In the genomic region with DNA sequence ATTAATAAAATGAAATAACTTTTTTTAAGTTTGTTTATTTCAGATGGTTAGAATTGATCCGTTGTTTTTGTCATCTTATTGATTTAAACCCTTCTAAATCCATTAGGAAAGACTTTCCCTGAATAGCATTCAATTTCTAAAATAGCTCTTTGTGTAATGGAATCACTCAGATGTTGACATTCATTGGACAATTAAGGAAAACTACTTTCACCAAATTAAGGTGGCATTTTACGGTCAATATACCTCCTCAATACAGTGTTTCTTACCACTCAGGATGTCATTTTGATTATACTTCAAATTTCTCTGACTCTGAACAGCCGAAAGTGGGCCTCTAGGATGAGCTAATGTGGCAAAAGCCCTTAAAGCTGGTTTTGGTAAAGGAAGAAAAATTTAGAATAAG, we compare ENCODE assay signal across 9 cellular contexts. TPM values are rescaled to one million over a fixed set of nuclear protein-coding genes. Genes with fewer than 3 reads are reported as not detected.
A peak's percentile ranks its signal among the peaks of the same experiment; 100 is the strongest.
DNase-seq lines count a peak whose midpoint lies in the region; ATAC-seq and TF ChIP-seq lines count a peak whose summit lies in the region.
"Had no signal": no experiment of that assay in that cellular context is flagged by ENCODE, and none has a peak within 500 bp of the region (broad histone marks: within the 10 kb centered on the region; RNA-seq: fewer than 3 reads in every experiment).

No MANE protein-coding gene starts in this region.

- H3K27ac Mint-ChIP-seq in effector memory CD8-positive, alpha-beta T cell: peak overlapping the region; percentile 96 to 97
- H3K27ac Mint-ChIP-seq in neural progenitor cell: peak overlapping the region; percentile 67

- peak overlapping the region; percentile 94; a peak in 3 of 4 replicates for H3K4me3 ChIP-seq in DND-41 (ENCODE audit: low read depth in 1 of 2, low read length in 2 of 2)
- peak overlapping the region; percentile 99 for H3K4me3 ChIP-seq in OCI-LY3 (ENCODE audit: low read length)
- H3K4me3 ChIP-seq in neural progenitor cell: peak overlapping the region; percentile 78

- H3K9ac ChIP-seq in DND-41 (ENCODE audit: low read depth, low read length) (peak overlapping the region; percentile 99), OCI-LY3 (ENCODE audit: low read length) (peak overlapping the region; percentile 98), neural progenitor cell (peak overlapping the region; percentile 77)

- peaks cover 52% of the 10 kb centered on the region for H3K36me3 Mint-ChIP-seq in effector memory CD8-positive, alpha-beta T cell (ENCODE audit: insufficient read depth)
- peaks cover 14% of the 10 kb centered on the region for H3K36me3 Mint-ChIP-seq in neural progenitor cell

- H3K27me3 Mint-ChIP-seq in effector memory CD8-positive, alpha-beta T cell: no peaks in the 10 kb centered on the region
- peaks cover 6% of the 10 kb centered on the region for H3K27me3 Mint-ChIP-seq in neural progenitor cell (ENCODE audit: insufficient read depth, low read depth)

- H4K20me1 ChIP-seq in DND-41 (ENCODE audit: insufficient read depth, low read length): peaks cover 23% of the 10 kb centered on the region
- peaks cover 38% of the 10 kb centered on the region for H4K20me1 ChIP-seq in OCI-LY3 (ENCODE audit: insufficient read depth, low read length)
- H4K20me1 ChIP-seq in neural progenitor cell (ENCODE audit: low read depth): peaks cover 60% of the 10 kb centered on the region

- H3K79me2 ChIP-seq in DND-41 (ENCODE audit: insufficient read depth, low read length): peaks cover 82% of the 10 kb centered on the region
- peaks cover 65% of the 10 kb centered on the region for H3K79me2 ChIP-seq in OCI-LY3 (ENCODE audit: low read length)
- peaks cover 87% of the 10 kb centered on the region for H3K79me2 ChIP-seq in neural progenitor cell (ENCODE audit: low read depth)

- H3K4me2 ChIP-seq in DND-41 (ENCODE audit: insufficient read depth, low read length) (peak overlapping the region; percentile 92), OCI-LY3 (ENCODE audit: low read length) (peak overlapping the region; percentile 99), neural progenitor cell (peak overlapping the region; percentile 92)

- H3K27me3 ChIP-seq in DND-41 (ENCODE audit: insufficient read depth, low read length, poor library complexity) (no peaks in the 10 kb centered on the region), OCI-LY3 (ENCODE audit: low read depth, low read length) (no peaks in the 10 kb centered on the region), neural progenitor cell (no peaks in the 10 kb centered on the region)

- peak overlapping the region; percentile 97 for H3K27ac ChIP-seq in DND-41 (ENCODE audit: low read length)
- no peak overlapping the region for H3K27ac ChIP-seq in OCI-LY3 (ENCODE audit: low read length)
- no peak overlapping the region for H3K27ac ChIP-seq in neural progenitor cell

- ATAC-seq in DND-41 (ENCODE audit: insufficient read depth, low read depth) (no peak), HG02588 (IDR thresholded peaks at IDR 0.05; ENCODE audit: unreplicated experiment) (no peak), HG03097 (IDR thresholded peaks at IDR 0.05; ENCODE audit: low FRiP score, unreplicated experiment) (no peak), GM21360 (IDR thresholded peaks at IDR 0.05; ENCODE audit: unreplicated experiment) (no peak), GM18858 (IDR thresholded peaks at IDR 0.05; ENCODE audit: unreplicated experiment) (no peak)
- no peak for ATAC-seq in effector memory CD8-positive, alpha-beta T cell (replicated peaks)

- DNase-seq in DND-41: no peak
- no peak for DNase-seq in effector memory CD8-positive, alpha-beta T cell
- no peak for DNase-seq in neural progenitor cell (ENCODE audit: low spot score)
- DNase-seq: NK-92 treated with Interleukin-12 subunit alpha and Interleukin-12 subunit beta, amount 100 ng/mL, for 24 hours had no signal

- peak overlapping the region; percentile 94 to 98 for H3K4me3 Mint-ChIP-seq in effector memory CD8-positive, alpha-beta T cell
- peak overlapping the region; percentile 98 for H3K4me3 Mint-ChIP-seq in neural progenitor cell

- TF ChIP-seq CTCF in DND-41 (IDR thresholded peaks at IDR 0.05; ENCODE audit: borderline replicate concordance, extremely low read depth, low read length, poor library complexity, severe bottlenecking) (no peak), OCI-LY3 (IDR thresholded peaks at IDR 0.05; ENCODE audit: low read depth, low read length) (no peak), neural progenitor cell (IDR thresholded peaks at IDR 0.05) (no peak)

- H2AFZ ChIP-seq in DND-41 (ENCODE audit: low read depth, low read length) (no peak overlapping the region), OCI-LY3 (ENCODE audit: low read depth, low read length) (no peak overlapping the region), neural progenitor cell (replicated peaks) (no peak overlapping the region)

- H3K9me3 Mint-ChIP-seq in effector memory CD8-positive, alpha-beta T cell: no peaks in the 10 kb centered on the region
- no peaks in the 10 kb centered on the region for H3K9me3 Mint-ChIP-seq in neural progenitor cell

- H3K4me1 ChIP-seq in DND-41 (ENCODE audit: insufficient read depth, low read length) (peaks cover 59% of the 10 kb centered on the region), OCI-LY3 (ENCODE audit: low read length) (peaks cover 19% of the 10 kb centered on the region), neural progenitor cell (peaks cover 37% of the 10 kb centered on the region)

- peaks cover 48% of the 10 kb centered on the region for H3F3A ChIP-seq in neural progenitor cell (ENCODE audit: low read depth)

- H3K36me3 ChIP-seq in DND-41 (ENCODE audit: insufficient read depth, low read length) (peaks cover 53% of the 10 kb centered on the region), OCI-LY3 (replicated peaks; ENCODE audit: low read depth, low read length) (peaks cover 46% of the 10 kb centered on the region), neural progenitor cell (peaks cover 33% of the 10 kb centered on the region)

- peaks cover 23 to 40% of the 10 kb centered on the region in 2 donors for H3K4me1 Mint-ChIP-seq in effector memory CD8-positive, alpha-beta T cell (ENCODE audit: low read depth in 2 of 2)
- peaks cover 48% of the 10 kb centered on the region for H3K4me1 Mint-ChIP-seq in neural progenitor cell

- no peaks in the 10 kb centered on the region for H3K9me3 ChIP-seq in DND-41 (ENCODE audit: insufficient read depth, low read length, severe bottlenecking)
- H3K9me3 ChIP-seq in OCI-LY3 (ENCODE audit: insufficient read depth, low read length): no peaks in the 10 kb centered on the region
- H3K9me3 ChIP-seq in neural progenitor cell (ENCODE audit: low read depth): no peaks in the 10 kb centered on the region

RNA-seq across cellular contexts. Expression of gene ARL6IP1, which starts 1.8 kb away (rescaled TPM):
- 777 and 813 TPM in 2 replicates for total RNA-seq in neural progenitor cell (ENCODE audit: low replicate concordance)

RNA-seq across cellular contexts. Expression of gene RPS15A, which starts 9.4 kb away (rescaled TPM):
- total RNA-seq in neural progenitor cell (ENCODE audit: low replicate concordance): 3,933 and 4,863 TPM in 2 replicates
